ENCODE assay signal across 11 cellular contexts in the genomic region with DNA sequence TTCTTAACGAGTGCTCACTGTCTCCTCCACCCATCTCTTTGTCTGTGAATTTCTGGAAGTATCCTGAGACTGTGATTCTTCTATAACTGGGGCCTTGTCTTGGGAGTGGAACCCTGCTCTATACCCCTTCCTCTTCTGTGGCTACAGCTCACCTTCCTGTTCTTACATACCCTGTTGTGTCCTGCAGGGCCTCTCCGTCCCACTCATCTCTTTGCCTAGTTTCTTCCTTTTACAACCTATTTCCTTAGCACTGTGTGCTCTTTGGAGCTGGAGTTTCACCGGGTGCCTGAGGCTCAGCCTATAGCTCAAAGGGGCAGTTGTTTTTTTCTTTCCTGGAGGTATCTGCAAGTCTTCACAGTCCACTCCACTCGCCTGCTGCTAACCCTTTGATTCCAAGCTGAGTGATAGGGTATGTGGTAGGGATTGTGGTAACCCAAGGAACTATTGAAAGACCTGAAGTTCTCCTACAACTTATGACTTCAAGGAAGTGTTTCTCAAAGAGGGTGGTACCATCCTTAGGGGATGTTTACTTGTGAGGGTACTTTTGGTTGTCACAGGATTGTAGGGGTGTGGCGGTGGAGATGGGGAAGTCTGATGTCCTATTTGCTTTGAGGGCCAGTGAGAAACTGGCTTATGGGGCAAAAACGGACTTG.
DNase-seq lines count a peak whose midpoint lies in the region; ATAC-seq and TF ChIP-seq lines count a peak whose summit lies in the region.
"Had no signal": no experiment of that assay in that cellular context is flagged by ENCODE, and none has a peak within 500 bp of the region (broad histone marks: within the 10 kb centered on the region; RNA-seq: fewer than 3 reads in every experiment).

No MANE protein-coding gene starts in this region.

- no peak overlapping the region for H2BK15ac ChIP-seq in H9 (ENCODE audit: low read depth, low read length)

- no peak overlapping the region for H4K5ac ChIP-seq in H9 (ENCODE audit: insufficient read length, low read depth, low read length)

- no peaks in the 10 kb centered on the region for H3K36me3 Mint-ChIP-seq in activated naive CD8-positive, alpha-beta T cell treated with anti-CD3 and anti-CD28 coated beads, Interleukin-2, amount 10 ng/mL, durations not matched to agents 7 days and 5 days
- peaks cover 10% of the 10 kb centered on the region for H3K36me3 Mint-ChIP-seq in natural killer cell treated with Interleukin-12 subunit alpha and Interleukin-12 subunit beta and Interleukin-15 and Interleukin-18, amount 100 ng/mL, for 72 hours
- H3K36me3 Mint-ChIP-seq in GM23338 (ENCODE audit: low read depth) (no peaks in the 10 kb centered on the region), H9 (ENCODE audit: insufficient read depth in 1 of 3, low read depth in 3 of 3) (no peaks in the 10 kb centered on the region)

- H3K9me3 ChIP-seq in H9 (ENCODE audit: control insufficient read depth, low read depth, low read length), result no peaks in the 10 kb centered on the region
- H3K9me3 ChIP-seq: adrenal gland had no signal

- no peak overlapping the region for H3K4me3 ChIP-seq in GM23338
- H3K4me3 ChIP-seq: adrenal gland had no signal

- no peaks in the 10 kb centered on the region for H3K79me2 ChIP-seq in GM23338 (replicated peaks; ENCODE audit: insufficient read depth)
- H3K79me2 ChIP-seq in H9 (ENCODE audit: insufficient read depth, low read length), result no peaks in the 10 kb centered on the region

- TF ChIP-seq CTCF in GM23338 (conservative IDR thresholded peaks at IDR 0.05; ENCODE audit: low read depth in 2 of 2), result no peak
- TF ChIP-seq CTCF in H9 (conservative IDR thresholded peaks at IDR 0.05), result no peak

- H3F3A ChIP-seq in GM23338 (replicated peaks; ENCODE audit: low read depth), result no peaks in the 10 kb centered on the region

- H3K9me2 ChIP-seq in GM23338 (ENCODE audit: insufficient read depth), result no peaks in the 10 kb centered on the region

- no peaks in the 10 kb centered on the region for H3K9me3 Mint-ChIP-seq in activated naive CD8-positive, alpha-beta T cell treated with anti-CD3 and anti-CD28 coated beads, Interleukin-2, amount 10 ng/mL, durations not matched to agents 7 days and 5 days
- peaks cover 3% of the 10 kb centered on the region for H3K9me3 Mint-ChIP-seq in natural killer cell treated with Interleukin-12 subunit alpha and Interleukin-12 subunit beta and Interleukin-15 and Interleukin-18, amount 100 ng/mL, for 72 hours
- H3K9me3 Mint-ChIP-seq in GM23338 (no peaks in the 10 kb centered on the region), H9 (no peaks in the 10 kb centered on the region)
- H3K9me3 Mint-ChIP-seq: neural crest cell had no signal

- no peak overlapping the region for H4K8ac ChIP-seq in H9 (replicated peaks; ENCODE audit: insufficient read length, low read depth, low read length)

- ATAC-seq in activated naive CD8-positive, alpha-beta T cell treated with anti-CD3 and anti-CD28 coated beads, Interleukin-2, amount 10 ng/mL, durations not matched to agents 7 days and 5 days (ENCODE audit: low read depth), result peak; percentile 17
- peak in 1 of 2 donors; percentile 7 for ATAC-seq in natural killer cell treated with Interleukin-12 subunit alpha and Interleukin-12 subunit beta and Interleukin-15 and Interleukin-18, amount 100 ng/mL, for 72 hours
- ATAC-seq in GM23338 (no peak), HG02798 (IDR thresholded peaks at IDR 0.05; ENCODE audit: poor library complexity, unreplicated experiment) (no peak)

- no peaks in the 10 kb centered on the region for H3K27me3 Mint-ChIP-seq in activated naive CD8-positive, alpha-beta T cell treated with anti-CD3 and anti-CD28 coated beads, Interleukin-2, amount 10 ng/mL, durations not matched to agents 7 days and 5 days
- no peaks in the 10 kb centered on the region for H3K27me3 Mint-ChIP-seq in natural killer cell treated with Interleukin-12 subunit alpha and Interleukin-12 subunit beta and Interleukin-15 and Interleukin-18, amount 100 ng/mL, for 72 hours
- H3K27me3 Mint-ChIP-seq in GM23338 (ENCODE audit: insufficient read depth, low read depth, poor library complexity) (no peaks in the 10 kb centered on the region), H9 (ENCODE audit: low read depth) (no peaks in the 10 kb centered on the region; the same call in 1 of the 2 replicates)

- H3K36me3 ChIP-seq in GM23338 (ENCODE audit: insufficient read depth), result no peaks in the 10 kb centered on the region
- H3K36me3 ChIP-seq: adrenal gland had no signal

- H3K9ac ChIP-seq in H9 (ENCODE audit: extremely low read depth, insufficient read length, low read length), result no peak overlapping the region

- no peak overlapping the region for H3K18ac ChIP-seq in H9 (ENCODE audit: insufficient read length, low read depth, low read length)

- H2BK12ac ChIP-seq in H9 (ENCODE audit: insufficient read length, low read depth, low read length), result no peak overlapping the region

- no peak overlapping the region for H3K23ac ChIP-seq in H9 (ENCODE audit: insufficient read length, low read depth, low read length)

- H3K4me2 ChIP-seq in GM23338, result no peak overlapping the region
- no peak overlapping the region for H3K4me2 ChIP-seq in H9 (ENCODE audit: insufficient read depth, insufficient read length, low read length)

- H2BK20ac ChIP-seq in H9 (ENCODE audit: low read depth, low read length, poor library complexity, severe bottlenecking), result no peak overlapping the region

- H3K27ac Mint-ChIP-seq in activated naive CD8-positive, alpha-beta T cell treated with anti-CD3 and anti-CD28 coated beads, Interleukin-2, amount 10 ng/mL, durations not matched to agents 7 days and 5 days, result peak overlapping the region; percentile 78
- H3K27ac Mint-ChIP-seq in natural killer cell treated with Interleukin-12 subunit alpha and Interleukin-12 subunit beta and Interleukin-15 and Interleukin-18, amount 100 ng/mL, for 72 hours, result peak overlapping the region; percentile 91 to 94
- H3K27ac Mint-ChIP-seq in GM23338, result no peak overlapping the region
- H3K27ac Mint-ChIP-seq in H9, result no peak overlapping the region

- no peak overlapping the region for H3K27ac ChIP-seq in GM23338 (ENCODE audit: low read depth)
- H3K27ac ChIP-seq in H9 (ENCODE audit: insufficient read length, low read depth, low read length), result no peak overlapping the region
- H3K27ac ChIP-seq: adrenal gland had no signal

- H3K4ac ChIP-seq in H9 (ENCODE audit: low read depth, low read length), result no peak overlapping the region

- H2AFZ ChIP-seq in GM23338 (no peak overlapping the region), H9 (ENCODE audit: low read length) (no peak overlapping the region)

- H3K23me2 ChIP-seq in H9 (ENCODE audit: insufficient read length, low read depth, low read length, poor library complexity, severe bottlenecking), result no peaks in the 10 kb centered on the region

- H3K4me3 Mint-ChIP-seq in activated naive CD8-positive, alpha-beta T cell treated with anti-CD3 and anti-CD28 coated beads, Interleukin-2, amount 10 ng/mL, durations not matched to agents 7 days and 5 days, result peak overlapping the region; percentile 11
- peak overlapping the region; percentile 72 for H3K4me3 Mint-ChIP-seq in natural killer cell treated with Interleukin-12 subunit alpha and Interleukin-12 subunit beta and Interleukin-15 and Interleukin-18, amount 100 ng/mL, for 72 hours
- H3K4me3 Mint-ChIP-seq in GM23338 (no peak overlapping the region), H9 (no peak overlapping the region)
- H3K4me3 Mint-ChIP-seq: neural crest cell had no signal

- DNase-seq in Ammon's horn (ENCODE audit: low spot score) (peak; percentile 26), Kasumi-1 (lab: John Stamatoyannopoulos, UW) (peak; percentile 79 to 86), GM23338 (ENCODE audit: low spot score) (no peak), H9 (no peak), GM19240 (ENCODE audit: insufficient read length, low spot score) (no peak)
- DNase-seq in activated naive CD8-positive, alpha-beta T cell treated with anti-CD3 and anti-CD28 coated beads, Interleukin-2, amount 10 ng/mL, durations not matched to agents 7 days and 5 days, result peak; percentile 42
- no peak for DNase-seq in natural killer cell treated with Interleukin-12 subunit alpha and Interleukin-12 subunit beta and Interleukin-15 and Interleukin-18, amount 100 ng/mL, for 72 hours (ENCODE audit: low spot score)
- DNase-seq: NCI-H82 had no signal

- no CpG with 5 or more reads among the region's 6 CpGs for WGBS in H9 (ENCODE audit: extremely low coverage, insufficient read length, low lambda C conversion rate)

- no peak overlapping the region for H3K56ac ChIP-seq in H9 (ENCODE audit: insufficient read length, low read depth, low read length)

- no peak overlapping the region for H2BK5ac ChIP-seq in H9 (ENCODE audit: insufficient read length, low read length)

- no peak overlapping the region for H3T11ph ChIP-seq in H9 (ENCODE audit: low read length)

- H3K79me1 ChIP-seq in H9 (ENCODE audit: insufficient read depth, low read depth, low read length, poor library complexity, severe bottlenecking), result no peaks in the 10 kb centered on the region

- H3K27me3 ChIP-seq in GM23338 (ENCODE audit: insufficient read depth) (no peaks in the 10 kb centered on the region), H9 (ENCODE audit: insufficient read depth, low read length) (no peaks in the 10 kb centered on the region)
- H3K27me3 ChIP-seq: adrenal gland had no signal

- POLR2A ChIA-PET in activated naive CD8-positive, alpha-beta T cell treated with anti-CD3 and anti-CD28 coated beads, Interleukin-2, amount 10 ng/mL, durations not matched to agents 7 days and 5 days (lab: Charles Lee), result interaction anchor here (1.3 to 1.5 kb wide), 5 partner anchors 71 to 344 kb away, joined by 5 to 7 read pairs (median 5); a partner anchor contains a TSS

- H3K4me1 ChIP-seq in GM23338 (ENCODE audit: insufficient read depth), result no peaks in the 10 kb centered on the region
- no peaks in the 10 kb centered on the region for H3K4me1 ChIP-seq in H9 (ENCODE audit: insufficient read depth, low read length)

- H2BK120ac ChIP-seq in H9 (ENCODE audit: low read depth, low read length, poor library complexity, severe bottlenecking), result no peak overlapping the region

- H3K14ac ChIP-seq in H9 (ENCODE audit: insufficient read depth, low read length), result no peak overlapping the region

- H4K91ac ChIP-seq in H9 (ENCODE audit: insufficient read length, low read depth, low read length), result no peak overlapping the region

- no peak overlapping the region for H2AK5ac ChIP-seq in H9 (ENCODE audit: insufficient read length, low read length)

- H4K20me1 ChIP-seq in GM23338 (replicated peaks; ENCODE audit: insufficient read depth), result no peaks in the 10 kb centered on the region
- no peaks in the 10 kb centered on the region for H4K20me1 ChIP-seq in H9 (ENCODE audit: control insufficient read depth, insufficient read depth, insufficient read length)

- H3K4me1 Mint-ChIP-seq in activated naive CD8-positive, alpha-beta T cell treated with anti-CD3 and anti-CD28 coated beads, Interleukin-2, amount 10 ng/mL, durations not matched to agents 7 days and 5 days, result peaks cover 62% of the 10 kb centered on the region
- H3K4me1 Mint-ChIP-seq in natural killer cell treated with Interleukin-12 subunit alpha and Interleukin-12 subunit beta and Interleukin-15 and Interleukin-18, amount 100 ng/mL, for 72 hours (ENCODE audit: low read depth in 2 of 2), result peaks cover 84 to 88% of the 10 kb centered on the region in 2 donors
- H3K4me1 Mint-ChIP-seq in GM23338 (no peaks in the 10 kb centered on the region), H9 (no peaks in the 10 kb centered on the region)
- H3K4me1 Mint-ChIP-seq: neural crest cell had no signal

TF ChIP-seq in GM23338, 12 proteins besides CTCF, POLR2A, EP300 and RAD21 (continues in another document):
- no peak for TF ChIP-seq EZH2phosphoT487 (IDR thresholded peaks at IDR 0.05; ENCODE audit: unreplicated experiment)

Comparison
In these comparisons a context has a peak if more than half of its experiments do, and no peak if none do; other contexts are left out.
1. DNase-seq: peak in Ammon's horn (single experiment), Kasumi-1 (2 of 2) and activated naive CD8-positive, alpha-beta T cell treated with anti-CD3 and anti-CD28 coated beads, Interleukin-2, amount 10 ng/mL, durations not matched to agents 7 days and 5 days (single experiment); none in natural killer cell treated with Interleukin-12 subunit alpha and Interleukin-12 subunit beta and Interleukin-15 and Interleukin-18, amount 100 ng/mL, for 72 hours (single experiment), GM23338 (single experiment), H9 (single experiment) and GM19240 (single experiment).
2. H3K27ac Mint-ChIP-seq: peak in activated naive CD8-positive, alpha-beta T cell treated with anti-CD3 and anti-CD28 coated beads, Interleukin-2, amount 10 ng/mL, durations not matched to agents 7 days and 5 days (single experiment) and natural killer cell treated with Interleukin-12 subunit alpha and Interleukin-12 subunit beta and Interleukin-15 and Interleukin-18, amount 100 ng/mL, for 72 hours (2 of 2); none in GM23338 (single experiment) and H9 (0 of 3).
3. H3K4me3 Mint-ChIP-seq: peak in activated naive CD8-positive, alpha-beta T cell treated with anti-CD3 and anti-CD28 coated beads, Interleukin-2, amount 10 ng/mL, durations not matched to agents 7 days and 5 days (single experiment) and natural killer cell treated with Interleukin-12 subunit alpha and Interleukin-12 subunit beta and Interleukin-15 and Interleukin-18, amount 100 ng/mL, for 72 hours (single experiment); none in GM23338 (single experiment) and H9 (0 of 2).